ENCODE assay signal across 8 cellular contexts in genomic region chr14:23120405-23121251, GRCh38. TPM values are rescaled to one million over a fixed set of nuclear protein-coding genes. Genes with fewer than 3 reads are reported as not detected.
DNase-seq lines count a peak whose midpoint lies in the region; ATAC-seq and TF ChIP-seq lines count a peak whose summit lies in the region.

No MANE protein-coding gene starts in this region.

- POLR2A ChIA-PET in PC-3 (lab: Charles Lee; ENCODE audit: unreplicated experiment) = interaction anchor here (0.6 kb wide), 1 partner anchor 64 kb away, joined by 4 read pairs; no protein-coding TSS in a partner anchor

- no peaks in the 10 kb centered on the region for H3K36me3 ChIP-seq in PC-3 (ENCODE audit: low read depth, low read length)
- no peaks in the 10 kb centered on the region for H3K36me3 ChIP-seq in muscle layer of colon (ENCODE audit: insufficient read depth, low read length)

- no peaks in the 10 kb centered on the region for H3K9me3 ChIP-seq in PC-3 (ENCODE audit: low read length)
- H3K9me3 ChIP-seq in muscle layer of colon (ENCODE audit: low read length) = no peaks in the 10 kb centered on the region

- H4K20me1 ChIP-seq in PC-3 (ENCODE audit: low read length) = no peaks in the 10 kb centered on the region

- no peaks in the 10 kb centered on the region for H3K79me2 ChIP-seq in PC-3 (ENCODE audit: low read length)

- H3K4me3 ChIP-seq in PC-3 (ENCODE audit: low read length) (peak overlapping the region; percentile 25; the same call in 1 of the 2 replicates), muscle layer of colon (ENCODE audit: low read depth in 1 of 2, low read length in 2 of 2) (no peak overlapping the region)

- peak overlapping the region; percentile 65 for H3K4me2 ChIP-seq in PC-3 (ENCODE audit: low read length)

- H2AFZ ChIP-seq in PC-3 (ENCODE audit: low read length) = peak overlapping the region; percentile 79

- H3K9me2 ChIP-seq in PC-3 (replicated peaks; ENCODE audit: low read length) = no peaks in the 10 kb centered on the region

- in situ Hi-C loops in Caki2 (cut with HindIII; ENCODE audit: low pct_unique_long_range_greater_than_20kb, low sequenced_read_pairs) = no loop called here

- intact Hi-C loops in PC-3 (cut with micrococcal nuclease) = loop anchor here (1.0 to 5.0 kb wide), 2 partner anchors 67 to 167 kb away; partner anchors contain the start of gene HOMEZ

- ATAC-seq in GM21529 (IDR thresholded peaks at IDR 0.05; ENCODE audit: unreplicated experiment) (peak; percentile 77), PC-3 (peak; percentile 93)

- BruUV-seq in PC-3 (replicated peaks; lab: Mats Ljungman, UMichigan) = no TSS peak

- H3K9ac ChIP-seq in PC-3 (ENCODE audit: low read length) (no peak overlapping the region), muscle layer of colon (ENCODE audit: low read length) (no peak overlapping the region)

- DNase-seq in Caki2 (ENCODE audit: low read depth) (peak; percentile 64), Kasumi-1 (lab: John Stamatoyannopoulos, UW) (peak; percentile 71 to 81), PC-3 (peak; percentile 92), activated T-cell treated with anti-CD3 and anti-CD28 coated beads for 48 hours (ENCODE audit: low read depth) (peak; percentile 76), epithelial cell of prostate (ENCODE audit: low read depth, low spot score) (peak; percentile 20)
- DNase-seq in stimulated activated CD8-positive, alpha-beta memory T cell treated with anti-CD3 and anti-CD28 coated beads, Interleukin-7, amount 100 ng/mL, for 1 hour (ENCODE audit: low read depth in 2 of 2) = peak; percentile 51 to 65

- H3K4me1 ChIP-seq in PC-3 (ENCODE audit: insufficient read depth, low read length) (peaks cover 16% of the 10 kb centered on the region), muscle layer of colon (ENCODE audit: insufficient read depth, low read length) (peaks cover 9% of the 10 kb centered on the region)

- CTCF ChIA-PET in PC-3 (lab: Charles Lee) = interaction anchor here (0.6 to 3.2 kb wide), 16 partner anchors 9 to 201 kb away, joined by 3 to 84 read pairs (median 6); partner anchors contain the start of genes ACIN1, C14orf119, PABPN1 and SLC7A8

- no peaks in the 10 kb centered on the region for H3F3A ChIP-seq in PC-3 (ENCODE audit: low read length, unreplicated experiment)

- H3K27ac ChIP-seq in PC-3 (ENCODE audit: low read length) = no peak overlapping the region; the same call in 1 of the 2 replicates
- H3K27ac ChIP-seq in epithelial cell of prostate = no peak overlapping the region
- peak overlapping the region; percentile 8 for H3K27ac ChIP-seq in muscle layer of colon (ENCODE audit: low read depth, low read length)

- TF ChIP-seq CTCF in PC-3 (conservative IDR thresholded peaks at IDR 0.05; ENCODE audit: low read depth, low read length) = peak; percentile 100

- H3K27me3 ChIP-seq in PC-3 (ENCODE audit: low read length) (no peaks in the 10 kb centered on the region), muscle layer of colon (ENCODE audit: control insufficient read depth in 1 of 2, insufficient read depth in 2 of 2, low read length in 2 of 2) (peaks cover 0 to 6% of the 10 kb centered on the region in 2 donors)

RNA-seq across cellular contexts. Expression of gene CEBPE, which starts 1.6 kb away (rescaled TPM):
- not detected in 2 replicates for total RNA-seq in Caki2 (2014; rRNA removed; shearing (Covaris generic); ENCODE audit: low replicate concordance)
- not detected in 2 replicates for total RNA-seq in PC-3 (2014; rRNA removed)

RNA-seq across cellular contexts. Expression of gene CIROP, which starts 15.8 kb away (rescaled TPM):
- total RNA-seq in Caki2 (2014; rRNA removed; shearing (Covaris generic); ENCODE audit: low replicate concordance) = not detected in 2 replicates
- total RNA-seq in PC-3 (2014; rRNA removed) = not detected in 2 replicates

RNA-seq across cellular contexts. Expression of gene C14orf119, which starts 25.3 kb away (rescaled TPM):
- total RNA-seq in Caki2 (2014; rRNA removed; shearing (Covaris generic); ENCODE audit: low replicate concordance) = 35.2 and 57.1 TPM in 2 replicates
- total RNA-seq in PC-3 (2014; rRNA removed) = 26.7 and 49.6 TPM in 2 replicates

RNA-seq across cellular contexts. Expression of gene ACIN1, which starts 25.7 kb away (rescaled TPM):
- total RNA-seq in Caki2 (2014; rRNA removed; shearing (Covaris generic); ENCODE audit: low replicate concordance) = 31.6 and 49.1 TPM in 2 replicates
- total RNA-seq in PC-3 (2014; rRNA removed) = 112 and 116 TPM in 2 replicates

Comparison
In these comparisons a context has a peak if more than half of its experiments do, and no peak if none do; other contexts are left out.
1. DNase-seq: peak in every context shown above with its lines; median percentile 92 in PC-3; 76 in Kasumi-1; 76 in activated T-cell treated with anti-CD3 and anti-CD28 coated beads for 48 hours; 64 in Caki2; 58 in stimulated activated CD8-positive, alpha-beta memory T cell treated with anti-CD3 and anti-CD28 coated beads, Interleukin-7, amount 100 ng/mL, for 1 hour; 20 in epithelial cell of prostate.